Comparison of ENCODE assay signal across 10 cellular contexts in genomic region chr10:11035318-11035920, GRCh38. TPM values are rescaled to one million over a fixed set of nuclear protein-coding genes. Genes with fewer than 3 reads are reported as not detected.
DNase-seq lines count a peak whose midpoint lies in the region; ATAC-seq, FAIRE-seq and TF ChIP-seq lines count a peak whose summit lies in the region.
"Had no signal": no experiment of that assay in that cellular context is flagged by ENCODE, and none has a peak within 500 bp of the region (broad histone marks: within the 10 kb centered on the region; RNA-seq: fewer than 3 reads in every experiment).

No MANE protein-coding gene starts in this region.

- no peak overlapping the region for H3K4me3 ChIP-seq in Panc1 (ENCODE audit: low read depth in 2 of 2, low read length in 2 of 2)
- H3K4me3 ChIP-seq in fibroblast of pulmonary artery (replicated peaks; ENCODE audit: low read depth, low read length): no peak overlapping the region
- no peak overlapping the region for H3K4me3 ChIP-seq in mucosa of descending colon
- H3K4me3 ChIP-seq in HepG2 (replicated peaks in 1 of 3; ENCODE audit: insufficient read depth in 1 of 3, low read depth in 2 of 3, low read length in 3 of 3): no peak overlapping the region

- H2AFZ ChIP-seq in HepG2 (ENCODE audit: low read length): no peak overlapping the region

- BruUV-seq in Panc1 (replicated peaks; lab: Mats Ljungman, UMichigan): no TSS peak
- no TSS peak for BruUV-seq in HepG2 (replicated peaks; lab: Mats Ljungman, UMichigan)

- 2% methylated on average over 4 of the region's 4 CpGs for WGBS in HepG2 (ENCODE audit: low lambda C conversion rate)

- H3K79me2 ChIP-seq in HepG2 (ENCODE audit: insufficient read depth, low read length): no peaks in the 10 kb centered on the region

- H3K9ac ChIP-seq in HepG2 (ENCODE audit: insufficient read depth, low read depth, low read length): no peak overlapping the region

- in situ Hi-C loops in Caki2 (cut with HindIII; ENCODE audit: low pct_unique_long_range_greater_than_20kb, low sequenced_read_pairs): no loop called here
- in situ Hi-C loops in Panc1 (cut with HindIII; ENCODE audit: low pct_unique_long_range_greater_than_20kb, low sequenced_read_pairs): no loop called here
- in situ Hi-C loops in HepG2 (cut with HindIII; ENCODE audit: extremely low pct_ligation_motif_present, low pct_unique_long_range_greater_than_20kb): loop anchor here (5.0 kb wide), 1 partner anchor 1703 kb away; no protein-coding TSS in a partner anchor

- H3K36me3 Mint-ChIP-seq in activated naive CD4-positive, alpha-beta T cell treated with anti-CD3 and anti-CD28 coated beads for 36 hours (ENCODE audit: low read depth): no peaks in the 10 kb centered on the region

- TF ChIP-seq EP300 in HepG2 (IDR thresholded peaks at IDR 0.05; ENCODE audit: low read depth in 2 of 2, low read length in 2 of 2) (no peak), HepG2 (CRISPR knock-in tag; IDR thresholded peaks at IDR 0.05; ENCODE audit: borderline replicate concordance) (no peak)

- FAIRE-seq in HepG2 (lab: Jason Lieb, UNC): no peak

- H3K4me2 ChIP-seq in HepG2 (ENCODE audit: low read depth, low read length): no peak overlapping the region

- POLR2A ChIA-PET in Panc1 (lab: Charles Lee) (no interaction called here), HepG2 (lab: Yijun Ruan, JAX) (no interaction called here)

- no peaks in the 10 kb centered on the region for H3K36me3 ChIP-seq in Panc1 (ENCODE audit: control insufficient read depth, insufficient read depth, low read length)
- no peaks in the 10 kb centered on the region for H3K36me3 ChIP-seq in mucosa of descending colon (ENCODE audit: low read depth)
- no peaks in the 10 kb centered on the region for H3K36me3 ChIP-seq in HepG2 (replicated peaks in 1 of 2; ENCODE audit: control insufficient read depth in 1 of 2, insufficient read depth in 2 of 2, low read length in 2 of 2)

- no peaks in the 10 kb centered on the region for H3K9me3 ChIP-seq in Panc1 (ENCODE audit: control insufficient read depth, insufficient read depth, low read depth, low read length)
- no peaks in the 10 kb centered on the region for H3K9me3 ChIP-seq in mucosa of descending colon
- H3K9me3 ChIP-seq in HepG2 (ENCODE audit: low read length): no peaks in the 10 kb centered on the region

- H3K27me3 Mint-ChIP-seq in activated naive CD4-positive, alpha-beta T cell treated with anti-CD3 and anti-CD28 coated beads for 36 hours (ENCODE audit: low read depth): peaks cover 9% of the 10 kb centered on the region

- TF ChIP-seq CTCF in Panc1 (IDR thresholded peaks at IDR 0.05) (no peak), fibroblast of pulmonary artery (IDR thresholded peaks at IDR 0.05; ENCODE audit: low read length, missing control alignments) (no peak), mucosa of descending colon (IDR thresholded peaks at IDR 0.05) (no peak), HepG2 (CRISPR knock-in tag; IDR thresholded peaks at IDR 0.05) (no peak)

- no peak for TF ChIP-seq POLR2A in HepG2 (IDR thresholded peaks at IDR 0.05; ENCODE audit: insufficient read depth in 1 of 2, low read depth in 2 of 2, low read length in 2 of 2)

- no peaks in the 10 kb centered on the region for H3K9me3 Mint-ChIP-seq in activated naive CD4-positive, alpha-beta T cell treated with anti-CD3 and anti-CD28 coated beads for 36 hours
- H3K9me3 Mint-ChIP-seq: activated B cell treated with CpG ODN at 0.5 μM for 24 hours had no signal

- H3K27ac ChIP-seq in Panc1 (ENCODE audit: low read length) (no peak overlapping the region), HepG2 (ENCODE audit: extremely low read length, insufficient read depth, low read length) (no peak overlapping the region)

- peak; percentile 56 for DNase-seq in Caki2 (ENCODE audit: low read depth)
- DNase-seq in Panc1 (ENCODE audit: low read depth, low spot score): peak; percentile 22
- peak; percentile 90 for DNase-seq in fibroblast of pulmonary artery (ENCODE audit: low read depth)
- DNase-seq in mucosa of descending colon: peak in 1 of 3 donors; percentile 48
- no peak for DNase-seq in activated naive CD4-positive, alpha-beta T cell treated with anti-CD3 and anti-CD28 coated beads for 36 hours
- DNase-seq in HepG2 (ENCODE audit: low spot score): no peak
- DNase-seq in SHP77 treated with DMSO at 0.1 percent for 48 hours (lab: John Stamatoyannopoulos, UW): no peak
- DNase-seq: activated B cell treated with CpG ODN at 0.5 μM for 24 hours, caudate nucleus had no signal

- CTCF ChIA-PET in Panc1 (lab: Charles Lee): no interaction called here
- CTCF ChIA-PET in activated naive CD4-positive, alpha-beta T cell treated with anti-CD3 and anti-CD28 coated beads for 36 hours (lab: Charles Lee): interaction anchor here (0.6 to 0.7 kb wide), 5 partner anchors 40 to 461 kb away, joined by 3 to 7 read pairs (median 3); no protein-coding TSS in a partner anchor
- CTCF ChIA-PET in HepG2 (lab: Yijun Ruan, JAX; ENCODE audit: low intra/inter-chr PET ratio, low total read pairs): interaction anchor here (1.3 to 2.6 kb wide), 2 partner anchors 1692 to 1704 kb away, joined by 5 to 13 read pairs; no protein-coding TSS in a partner anchor

- H3K27me3 ChIP-seq in Panc1 (ENCODE audit: control insufficient read depth, insufficient read depth, low read length) (no peaks in the 10 kb centered on the region), HepG2 (ENCODE audit: control insufficient read depth in 1 of 2, insufficient read depth in 2 of 2, low read length in 2 of 2) (no peaks in the 10 kb centered on the region)

- TF ChIP-seq RAD21 in HepG2 (CRISPR knock-in tag; IDR thresholded peaks at IDR 0.05): no peak

- intact Hi-C loops in Panc1 (cut with micrococcal nuclease; ENCODE audit: unreplicated experiment) (loop anchor here (10.0 kb wide), 1 partner anchor 1701 kb away; no protein-coding TSS in a partner anchor), mucosa of descending colon (cut with DNase I, micrococcal nuclease) (no loop called here), HepG2 (cut with micrococcal nuclease; ENCODE audit: unreplicated experiment) (no loop called here)
- intact Hi-C loops in activated naive CD4-positive, alpha-beta T cell treated with anti-CD3 and anti-CD28 coated beads for 36 hours (cut with micrococcal nuclease): loop anchor here (5.0 kb wide), 1 partner anchor 437 kb away; no protein-coding TSS in a partner anchor

- H4K20me1 ChIP-seq in HepG2 (ENCODE audit: insufficient read depth, low read length): no peaks in the 10 kb centered on the region

- ATAC-seq in Panc1 (no peak), mucosa of descending colon (peak; percentile 90), HepG2 (no peak), GM21423 (IDR thresholded peaks at IDR 0.05; ENCODE audit: unreplicated experiment) (no peak)

- peaks cover 4% of the 10 kb centered on the region for H3K4me1 Mint-ChIP-seq in activated naive CD4-positive, alpha-beta T cell treated with anti-CD3 and anti-CD28 coated beads for 36 hours (ENCODE audit: low read depth)
- H3K4me1 Mint-ChIP-seq: activated B cell treated with CpG ODN at 0.5 μM for 24 hours had no signal

- no peaks in the 10 kb centered on the region for H3K4me1 ChIP-seq in Panc1 (ENCODE audit: control insufficient read depth, insufficient read depth, low read length)
- H3K4me1 ChIP-seq in mucosa of descending colon (ENCODE audit: low read depth): peaks cover 3% of the 10 kb centered on the region
- H3K4me1 ChIP-seq in HepG2 (ENCODE audit: insufficient read depth, low read length): no peaks in the 10 kb centered on the region

- H3K27ac Mint-ChIP-seq in activated naive CD4-positive, alpha-beta T cell treated with anti-CD3 and anti-CD28 coated beads for 36 hours: no peak overlapping the region
- H3K27ac Mint-ChIP-seq: activated B cell treated with CpG ODN at 0.5 μM for 24 hours had no signal

- no peak overlapping the region for H3K4me3 Mint-ChIP-seq in activated naive CD4-positive, alpha-beta T cell treated with anti-CD3 and anti-CD28 coated beads for 36 hours
- H3K4me3 Mint-ChIP-seq: activated B cell treated with CpG ODN at 0.5 μM for 24 hours had no signal

TF ChIP-seq in HepG2, 621 proteins besides CTCF, POLR2A, EP300 and RAD21 (continues in another document):
- TF ChIP-seq XRCC5 (optimal IDR thresholded peaks at IDR 0.05; ENCODE audit: low read length): no peak

RNA-seq across cellular contexts. Expression of gene CELF2, which starts 17.7 kb away (rescaled TPM):
- total RNA-seq in Caki2 (2014; rRNA removed; shearing (Covaris generic); ENCODE audit: low replicate concordance): 0.10 TPM in 1 of 2 replicates, not detected in the other
- total RNA-seq in Panc1 (2021; ENCODE audit: unreplicated experiment) (0.44 TPM), mucosa of descending colon (10 to 100 TPM; 31.4 to 56.5 (median 36.1) TPM), HepG2 (2016; rRNA removed; fragmentation: Illumina TruSeq; extraction: Trizol) (not detected in 2 replicates)
- not detected for polyA plus RNA-seq in Panc1 (2012; ENCODE audit: insufficient read length)
- 10 to 100 TPM; 68.2 to 72.2 TPM for total RNA-seq in activated naive CD4-positive, alpha-beta T cell treated with anti-CD3 and anti-CD28 coated beads for 36 hours
- total RNA-seq in HepG2 (2016; cell fraction: cytosol; rRNA removed; fragmentation: Illumina TruSeq; extraction: Trizol; ENCODE audit: low read depth): not detected in 2 replicates
- total RNA-seq in HepG2 (2016; cell fraction: insoluble cytoplasmic fraction; rRNA removed; fragmentation: Illumina TruSeq; extraction: Trizol): not detected in 2 replicates
- not detected in 2 replicates for total RNA-seq in HepG2 (2016; cell fraction: membrane; rRNA removed; fragmentation: Illumina TruSeq; extraction: Trizol)
- total RNA-seq in HepG2 (2016; cell fraction: nucleus; rRNA removed; fragmentation: Illumina TruSeq; extraction: Trizol): not detected in 2 replicates
- not detected in 2 replicates for polyA plus RNA-seq in HepG2 (2011; rRNA removed)
- polyA plus RNA-seq in HepG2 (2011; cell fraction: cytosol; rRNA removed): not detected in 2 replicates
- polyA plus RNA-seq in HepG2 (2011; cell fraction: nucleus; rRNA removed): 0.02 and 0.14 TPM in 2 replicates
- not detected in 2 replicates for polyA plus RNA-seq in HepG2 (2012)
- not detected in 2 replicates for polyA plus RNA-seq in HepG2 (2016; cell fraction: cytosol; fragmentation: Illumina TruSeq; extraction: Trizol; ENCODE audit: low read depth)
- not detected in 2 replicates for polyA plus RNA-seq in HepG2 (2016; cell fraction: insoluble cytoplasmic fraction; fragmentation: Illumina TruSeq; extraction: Trizol; ENCODE audit: low read depth)
- polyA plus RNA-seq in HepG2 (2016; cell fraction: membrane; fragmentation: Illumina TruSeq; extraction: Trizol; ENCODE audit: low read depth): not detected in 2 replicates
- not detected in 2 replicates for polyA plus RNA-seq in HepG2 (2016; cell fraction: nucleus; fragmentation: Illumina TruSeq; extraction: Trizol; ENCODE audit: insufficient read depth, low read depth)
- 0.23 TPM in 1 of 2 replicates, not detected in the other for polyA minus RNA-seq in HepG2 (2011; rRNA and poly(A)+ RNA removed; ENCODE audit: low replicate concordance)
- polyA minus RNA-seq in HepG2 (2011; cell fraction: cytosol; rRNA and poly(A)+ RNA removed): not detected in 2 replicates
- not detected in 2 replicates for polyA minus RNA-seq in HepG2 (2011; cell fraction: nucleus; rRNA and poly(A)+ RNA removed)

Comparison
In these comparisons a context has a peak if more than half of its experiments do, and no peak if none do; other contexts are left out.
1. DNase-seq: peak in Caki2 (single experiment), Panc1 (single experiment) and fibroblast of pulmonary artery (single experiment); none in activated naive CD4-positive, alpha-beta T cell treated with anti-CD3 and anti-CD28 coated beads for 36 hours (single experiment), HepG2 (single experiment) and SHP77 treated with DMSO at 0.1 percent for 48 hours (single experiment).
2. RNA of gene CELF2, which starts 17.7 kb away (total RNA-seq): 68.2 to 72.2 TPM in activated naive CD4-positive, alpha-beta T cell treated with anti-CD3 and anti-CD28 coated beads for 36 hours and 31.4 to 56.5 TPM in mucosa of descending colon; 0.44 TPM in Panc1 (single experiment), 0.10 TPM in Caki2 and not detected in HepG2; every median in the first group is over 10 times any median in the second.
3. intact Hi-C loops: an anchor here in Panc1 (10.0 kb wide) and activated naive CD4-positive, alpha-beta T cell treated with anti-CD3 and anti-CD28 coated beads for 36 hours (5.0 kb wide); none called in mucosa of descending colon and HepG2.